Comparison of ENCODE assay signal across 9 cellular contexts in the genomic region with DNA sequence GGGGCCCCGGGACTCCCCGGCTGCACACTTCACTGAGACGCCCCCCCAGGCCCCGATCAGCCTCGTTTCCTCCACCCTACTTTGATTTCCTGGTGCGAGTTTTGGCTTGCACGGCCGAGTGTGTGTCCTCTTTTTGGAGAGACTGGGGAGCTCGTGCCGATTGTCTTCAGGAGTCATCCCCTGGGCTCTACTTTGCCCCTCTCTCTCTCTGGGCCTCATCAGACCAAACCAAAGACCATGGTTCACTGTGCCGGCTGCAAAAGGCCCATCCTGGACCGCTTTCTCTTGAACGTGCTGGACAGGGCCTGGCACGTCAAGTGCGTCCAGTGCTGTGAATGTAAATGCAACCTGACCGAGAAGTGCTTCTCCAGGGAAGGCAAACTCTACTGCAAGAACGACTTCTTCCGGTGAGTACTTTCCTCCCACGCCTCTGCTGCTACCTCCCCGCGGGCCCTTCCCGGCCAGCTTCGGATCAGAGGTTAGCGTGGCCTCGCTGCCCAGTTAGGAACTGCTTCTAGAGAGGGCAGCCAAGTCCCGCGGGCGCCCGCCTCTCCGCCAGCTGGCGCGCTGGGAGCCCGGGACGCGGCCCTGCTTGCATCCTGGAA. TPM values are rescaled to one million over a fixed set of nuclear protein-coding genes. Genes with fewer than 3 reads are reported as not detected.
DNase-seq lines count a peak whose midpoint lies in the region; FAIRE-seq and TF ChIP-seq lines count a peak whose summit lies in the region.
"Had no signal": no experiment of that assay in that cellular context is flagged by ENCODE, and none has a peak within 500 bp of the region (broad histone marks: within the 10 kb centered on the region; RNA-seq: fewer than 3 reads in every experiment).

No MANE protein-coding gene starts in this region.

- H3K27ac Mint-ChIP-seq in chondrocyte (ENCODE audit: unreplicated experiment), result no peak overlapping the region

- no peak overlapping the region for H3K9ac ChIP-seq in neural cell (ENCODE audit: low read length)

- H2AFZ ChIP-seq in neural cell (ENCODE audit: low read depth, low read length), result no peak overlapping the region

- no peaks in the 10 kb centered on the region for H3F3A ChIP-seq in neural cell (ENCODE audit: insufficient read depth, low read length, poor library complexity, severe bottlenecking)

- DNase-seq in GM06990 (ENCODE audit: extremely low read depth, insufficient read length), result no peak
- peak; percentile 74 for DNase-seq in NB4 (ENCODE audit: low read depth)
- DNase-seq in chondrocyte (ENCODE audit: low spot score), result no peak
- DNase-seq in midbrain (lab: John Stamatoyannopoulos, UW), result no peak
- DNase-seq in D721Med (ENCODE audit: insufficient read length, low spot score), result no peak
- DNase-seq in NCI-H2029 (lab: John Stamatoyannopoulos, UW), result no peak

- no peaks in the 10 kb centered on the region for H3K79me2 ChIP-seq in neural cell (replicated peaks; ENCODE audit: insufficient read depth, low read length)

- peaks cover 3% of the 10 kb centered on the region for H3K36me3 Mint-ChIP-seq in chondrocyte (ENCODE audit: low read depth)

- no peak for TF ChIP-seq CTCF in GM06990 (IDR thresholded peaks at IDR 0.05; ENCODE audit: insufficient read depth, low read length, poor library complexity, severe bottlenecking)
- TF ChIP-seq CTCF in NB4 (IDR thresholded peaks at IDR 0.05; ENCODE audit: low read depth, low read length), result no peak
- no peak for TF ChIP-seq CTCF in chondrocyte (IDR thresholded peaks at IDR 0.05)
- TF ChIP-seq CTCF in neural cell (IDR thresholded peaks at IDR 0.05; ENCODE audit: poor library complexity, severe bottlenecking), result no peak
- TF ChIP-seq CTCF in D721Med (IDR thresholded peaks at IDR 0.05; ENCODE audit: insufficient read depth, missing control alignments), result no peak

- H3K4me1 Mint-ChIP-seq in chondrocyte (ENCODE audit: low read depth), result peaks cover 42% of the 10 kb centered on the region

- H3K27me3 Mint-ChIP-seq in chondrocyte (ENCODE audit: low read depth), result peaks cover 71% of the 10 kb centered on the region

- peak overlapping the region; percentile 2 for H3K4me3 Mint-ChIP-seq in chondrocyte (ENCODE audit: unreplicated experiment)

- no peaks in the 10 kb centered on the region for H3K9me3 ChIP-seq in neural cell (ENCODE audit: low read length)

- H4K20me1 ChIP-seq in neural cell (ENCODE audit: insufficient read depth), result no peaks in the 10 kb centered on the region

- TF ChIP-seq POLR2A in NB4 (IDR thresholded peaks at IDR 0.05; ENCODE audit: extremely low read depth, insufficient read length), result no peak

- no peak for TF ChIP-seq RAD21 in neural cell (conservative IDR thresholded peaks at IDR 0.05)

- H3K9me2 ChIP-seq in neural cell (ENCODE audit: insufficient read depth, low read length), result no peaks in the 10 kb centered on the region

- TF ChIP-seq EP300 in neural cell (conservative IDR thresholded peaks at IDR 0.05; ENCODE audit: poor library complexity, severe bottlenecking), result no peak

- no peak for FAIRE-seq in D721Med (lab: Jason Lieb, UNC)
- FAIRE-seq: colon had no signal

- H3K27me3 ChIP-seq in GM06990 (replicated peaks; ENCODE audit: control insufficient read depth, insufficient read depth, low read length), result peaks cover 14% of the 10 kb centered on the region
- H3K27me3 ChIP-seq in neural cell (ENCODE audit: insufficient read depth, low read depth, low read length), result peaks cover 100% of the 10 kb centered on the region

- H3K4me2 ChIP-seq in neural cell (ENCODE audit: low read length), result no peak overlapping the region

- H3K27ac ChIP-seq in neural cell (ENCODE audit: low read length), result no peak overlapping the region

- no peaks in the 10 kb centered on the region for H3K9me3 Mint-ChIP-seq in chondrocyte (ENCODE audit: low read depth)

- H3K4me3 ChIP-seq in GM06990 (replicated peaks; ENCODE audit: low read depth, low read length), result peak overlapping the region; percentile 42
- H3K4me3 ChIP-seq in NB4 (ENCODE audit: low read depth, low read length), result no peak overlapping the region
- H3K4me3 ChIP-seq in neural cell (ENCODE audit: low read length), result peak overlapping the region; percentile 54

- no peaks in the 10 kb centered on the region for H3K36me3 ChIP-seq in GM06990 (ENCODE audit: control insufficient read depth, insufficient read depth, low read length)
- H3K36me3 ChIP-seq in neural cell (ENCODE audit: insufficient read depth, low read length), result no peaks in the 10 kb centered on the region

TF ChIP-seq in neural cell, 6 proteins besides CTCF, POLR2A, EP300 and RAD21:
- TF ChIP-seq MXI1 (conservative IDR thresholded peaks at IDR 0.05; ENCODE audit: poor library complexity, severe bottlenecking) (no peak), EZH2 (IDR thresholded peaks at IDR 0.05; ENCODE audit: borderline replicate concordance, insufficient read depth, low read length, poor library complexity, severe bottlenecking) (no peak), TAF1 (IDR thresholded peaks at IDR 0.05; ENCODE audit: low read depth) (no peak), SMC3 (conservative IDR thresholded peaks at IDR 0.05; ENCODE audit: poor library complexity) (no peak), POLR2AphosphoS5 (IDR thresholded peaks at IDR 0.05) (no peak)
- TF ChIP-seq, protein P1, sequence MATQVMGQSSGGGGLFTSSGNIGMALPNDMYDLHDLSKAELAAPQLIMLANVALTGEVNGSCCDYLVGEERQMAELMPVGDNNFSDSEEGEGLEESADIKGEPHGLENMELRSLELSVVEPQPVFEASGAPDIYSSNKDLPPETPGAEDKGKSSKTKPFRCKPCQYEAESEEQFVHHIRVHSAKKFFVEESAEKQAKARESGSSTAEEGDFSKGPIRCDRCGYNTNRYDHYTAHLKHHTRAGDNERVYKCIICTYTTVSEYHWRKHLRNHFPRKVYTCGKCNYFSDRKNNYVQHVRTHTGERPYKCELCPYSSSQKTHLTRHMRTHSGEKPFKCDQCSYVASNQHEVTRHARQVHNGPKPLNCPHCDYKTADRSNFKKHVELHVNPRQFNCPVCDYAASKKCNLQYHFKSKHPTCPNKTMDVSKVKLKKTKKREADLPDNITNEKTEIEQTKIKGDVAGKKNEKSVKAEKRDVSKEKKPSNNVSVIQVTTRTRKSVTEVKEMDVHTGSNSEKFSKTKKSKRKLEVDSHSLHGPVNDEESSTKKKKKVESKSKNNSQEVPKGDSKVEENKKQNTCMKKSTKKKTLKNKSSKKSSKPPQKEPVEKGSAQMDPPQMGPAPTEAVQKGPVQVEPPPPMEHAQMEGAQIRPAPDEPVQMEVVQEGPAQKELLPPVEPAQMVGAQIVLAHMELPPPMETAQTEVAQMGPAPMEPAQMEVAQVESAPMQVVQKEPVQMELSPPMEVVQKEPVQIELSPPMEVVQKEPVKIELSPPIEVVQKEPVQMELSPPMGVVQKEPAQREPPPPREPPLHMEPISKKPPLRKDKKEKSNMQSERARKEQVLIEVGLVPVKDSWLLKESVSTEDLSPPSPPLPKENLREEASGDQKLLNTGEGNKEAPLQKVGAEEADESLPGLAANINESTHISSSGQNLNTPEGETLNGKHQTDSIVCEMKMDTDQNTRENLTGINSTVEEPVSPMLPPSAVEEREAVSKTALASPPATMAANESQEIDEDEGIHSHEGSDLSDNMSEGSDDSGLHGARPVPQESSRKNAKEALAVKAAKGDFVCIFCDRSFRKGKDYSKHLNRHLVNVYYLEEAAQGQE (IDR thresholded peaks at IDR 0.05; ENCODE audit: borderline replicate concordance), result no peak

RNA-seq across cellular contexts. Expression of gene LHX1, which starts 0.8 kb away (rescaled TPM):
- not detected in 3 replicates for total RNA-seq in chondrocyte
- 1.4 and 2.5 TPM in 2 replicates for polyA plus RNA-seq in neural cell
- 0.35 and 0.49 TPM in 2 replicates for polyA minus RNA-seq in neural cell
- total RNA-seq: omental fat pad had no signal

RNA-seq across cellular contexts. Expression of gene AATF, which starts 10.7 kb away (rescaled TPM):
- 32.5 to 38.5 TPM (median 34.0 TPM) in 3 replicates for total RNA-seq in chondrocyte
- 12.7 and 13.4 TPM in 2 replicates for polyA plus RNA-seq in neural cell
- polyA minus RNA-seq in neural cell, result 22.9 and 26.0 TPM in 2 replicates
